In genomic region chr1:113372546-113372945, GRCh38 we compare ENCODE assay signal across 23 cellular contexts.
"Had no signal": no experiment of that assay in that cellular context is flagged by ENCODE, and none has a peak within 500 bp of the region (broad histone marks: within the 10 kb centered on the region; RNA-seq: fewer than 3 reads in every experiment).

No MANE protein-coding gene starts in this region.

- H3K9me3 ChIP-seq: SJSA1 had no signal

- FAIRE-seq: RCC 7860 had no signal

- DNase-seq: Kasumi-1, MM.1S, NCI-H1092 treated with DMSO at 0.1 percent for 48 hours, NCI-H1436, NCI-H187, NCI-H2029, NCI-H2081 treated with DMSO at 0.1 percent for 48 hours, NCI-H2171, NCI-H226, NCI-H446, NCI-H510A, NCI-H524 treated with DMSO at 0.1 percent for 48 hours, NCI-H69, NCI-H774, Right ventricle myocardium superior, RPMI8226, SIG-M5, SW 1271, T-helper 1 cell had no signal

- H3K27me3 ChIP-seq: SJSA1 had no signal

- H3K27ac ChIP-seq: KMS-11, SJSA1, SK-N-MC had no signal

- H3K9ac ChIP-seq: KMS-11 had no signal

- H3K4me2 ChIP-seq: KMS-11 had no signal

- H3K36me3 ChIP-seq: SJSA1 had no signal

- H3K4me3 ChIP-seq: SJSA1, SK-N-MC had no signal
